35 cellular contexts compared by ENCODE assay signal in genomic region chr1:218502383-218502782, GRCh38.
DNase-seq lines count a peak whose midpoint lies in the region; FAIRE-seq and TF ChIP-seq lines count a peak whose summit lies in the region.
"Had no signal": no experiment of that assay in that cellular context is flagged by ENCODE, and none has a peak within 500 bp of the region (broad histone marks: within the 10 kb centered on the region; RNA-seq: fewer than 3 reads in every experiment).

No MANE protein-coding gene starts in this region.

- H3K27me3 ChIP-seq in OCI-LY3 (ENCODE audit: low read depth, low read length) (no peaks in the 10 kb centered on the region), astrocyte (ENCODE audit: insufficient read depth, low read length) (no peaks in the 10 kb centered on the region), neural cell (ENCODE audit: insufficient read depth, low read depth, low read length) (no peaks in the 10 kb centered on the region), trophoblast cell (ENCODE audit: insufficient read depth, low read length) (no peaks in the 10 kb centered on the region)
- H3K27me3 ChIP-seq: BLaER1; BLaER1 treated with 17β-estradiol and CSF1 and Interleukin-3, amounts not matched to agents 10 nM and 100 nM had no signal

- peak overlapping the region; percentile 32; the same call in 1 of the 2 replicates for H3K9ac ChIP-seq in OCI-LY3 (ENCODE audit: low read length)
- no peak overlapping the region for H3K9ac ChIP-seq in astrocyte (ENCODE audit: low read length)
- H3K9ac ChIP-seq in neural cell (ENCODE audit: low read length), result no peak overlapping the region
- H3K9ac ChIP-seq in trophoblast cell (ENCODE audit: low read length), result no peak overlapping the region
- H3K9ac ChIP-seq: BLaER1; BLaER1 treated with 17β-estradiol and CSF1 and Interleukin-3, amounts not matched to agents 10 nM and 100 nM had no signal

- H3K79me2 ChIP-seq in OCI-LY3 (ENCODE audit: low read length), result no peaks in the 10 kb centered on the region
- no peaks in the 10 kb centered on the region for H3K79me2 ChIP-seq in astrocyte (ENCODE audit: insufficient read depth, low read length)
- H3K79me2 ChIP-seq in neural cell (replicated peaks; ENCODE audit: insufficient read depth, low read length), result no peaks in the 10 kb centered on the region
- H3K79me2 ChIP-seq in trophoblast cell (ENCODE audit: control insufficient read depth, insufficient read depth, low read length, poor library complexity), result no peaks in the 10 kb centered on the region

- H3K4ac ChIP-seq in trophoblast cell (ENCODE audit: low read depth, low read length), result no peak overlapping the region

- H2BK5ac ChIP-seq in trophoblast cell (ENCODE audit: low read depth, low read length, poor library complexity), result no peak overlapping the region

- DNase-seq in astrocyte (ENCODE audit: low read depth) (no peak), NCI-H1417 (lab: John Stamatoyannopoulos, UW) (no peak), NCI-H1417 treated with DMSO at 0.1 percent for 48 hours (lab: John Stamatoyannopoulos, UW) (no peak), trophoblast cell (no peak)
- DNase-seq: 8988T; ACHN; AML-193; BE2C; C1 segment of cervical spinal cord; Caco-2; Calu3; CD4-positive, alpha-beta memory T cell; CD4-positive, alpha-beta T cell; CD4-positive, CD25-positive, alpha-beta regulatory T cell; CD8-positive, alpha-beta memory T cell; CD8-positive, alpha-beta T cell; COR-L47; DMS 273 treated with DMSO at 0.1 percent for 48 hours; DMS153; DMS53; DMS79; DMS79 treated with DMSO at 0.1 percent for 48 hours; DND-41; EL had no signal

- H3K9me3 Mint-ChIP-seq in astrocyte (ENCODE audit: unreplicated experiment), result peaks cover 10% of the 10 kb centered on the region

- no peak overlapping the region for H2AK5ac ChIP-seq in trophoblast cell (ENCODE audit: low read length)

- H3K36me3 Mint-ChIP-seq in astrocyte (ENCODE audit: low read depth, unreplicated experiment), result peaks cover 4% of the 10 kb centered on the region
- H3K36me3 Mint-ChIP-seq: CD14-positive monocyte; CD4-positive, alpha-beta memory T cell; CD4-positive, CD25-positive, alpha-beta regulatory T cell; CD8-positive, alpha-beta memory T cell; CD8-positive, alpha-beta T cell had no signal

- H3K27ac Mint-ChIP-seq in astrocyte (ENCODE audit: unreplicated experiment), result no peak overlapping the region
- H3K27ac Mint-ChIP-seq: B cell; CD14-positive monocyte; CD4-positive, alpha-beta memory T cell; CD4-positive, alpha-beta T cell; CD4-positive, CD25-positive, alpha-beta regulatory T cell; CD8-positive, alpha-beta memory T cell; CD8-positive, alpha-beta T cell had no signal

- H2AFZ ChIP-seq in OCI-LY3 (ENCODE audit: low read depth, low read length), result no peak overlapping the region
- H2AFZ ChIP-seq in astrocyte (ENCODE audit: low read depth, low read length), result no peak overlapping the region
- H2AFZ ChIP-seq in neural cell (ENCODE audit: low read depth, low read length), result no peak overlapping the region
- no peak overlapping the region for H2AFZ ChIP-seq in trophoblast cell (ENCODE audit: insufficient read depth, low read length, poor library complexity)

- H4K8ac ChIP-seq in trophoblast cell (ENCODE audit: low read depth, low read length), result no peak overlapping the region

- H3K23ac ChIP-seq in trophoblast cell (ENCODE audit: low read length), result no peak overlapping the region

- no peak overlapping the region for H3K14ac ChIP-seq in trophoblast cell (ENCODE audit: low read length)

- H3K9me2 ChIP-seq in neural cell (ENCODE audit: insufficient read depth, low read length), result no peaks in the 10 kb centered on the region

- H4K20me1 ChIP-seq in OCI-LY3 (ENCODE audit: insufficient read depth, low read length) (no peaks in the 10 kb centered on the region), astrocyte (ENCODE audit: insufficient read depth, low read length) (no peaks in the 10 kb centered on the region), neural cell (ENCODE audit: insufficient read depth) (no peaks in the 10 kb centered on the region)
- H4K20me1 ChIP-seq: BLaER1; BLaER1 treated with 17β-estradiol and CSF1 and Interleukin-3, amounts not matched to agents 10 nM and 100 nM had no signal

- peaks cover 14% of the 10 kb centered on the region; the same call in 1 of the 2 replicates for H3K9me3 ChIP-seq in OCI-LY3 (ENCODE audit: insufficient read depth, low read length)
- H3K9me3 ChIP-seq in astrocyte (ENCODE audit: insufficient read depth, low read depth, low read length), result peaks cover 2% of the 10 kb centered on the region
- H3K9me3 ChIP-seq in neural cell (ENCODE audit: low read length), result peaks cover 4% of the 10 kb centered on the region
- H3K9me3 ChIP-seq in trophoblast cell (ENCODE audit: insufficient read depth, low read depth, low read length), result peaks cover 1% of the 10 kb centered on the region
- H3K9me3 ChIP-seq: BE2C had no signal

- H3K4me1 ChIP-seq in OCI-LY3 (ENCODE audit: low read length), result peaks cover 50% of the 10 kb centered on the region
- peaks cover 27% of the 10 kb centered on the region for H3K4me1 ChIP-seq in astrocyte (ENCODE audit: insufficient read depth, low read length)
- H3K4me1 ChIP-seq in trophoblast cell (ENCODE audit: control insufficient read depth in 1 of 2, insufficient read depth in 2 of 2, low read length in 2 of 2), result peaks cover 2 to 5% of the 10 kb centered on the region in 2 experiments
- H3K4me1 ChIP-seq: BE2C, BLaER1 had no signal

- H3K36me3 ChIP-seq in OCI-LY3 (replicated peaks; ENCODE audit: low read depth, low read length) (peaks cover 3% of the 10 kb centered on the region), astrocyte (ENCODE audit: insufficient read depth, low read length) (no peaks in the 10 kb centered on the region), neural cell (ENCODE audit: insufficient read depth, low read length) (no peaks in the 10 kb centered on the region), trophoblast cell (ENCODE audit: control insufficient read depth in 1 of 2, insufficient read depth in 2 of 2, low read length in 2 of 2) (peaks cover 0 to under 1% of the 10 kb centered on the region in 2 experiments)
- H3K36me3 ChIP-seq: BE2C; BLaER1; BLaER1 treated with 17β-estradiol and CSF1 and Interleukin-3, amounts not matched to agents 10 nM and 100 nM had no signal

- H3F3A ChIP-seq in neural cell (ENCODE audit: insufficient read depth, low read length, poor library complexity, severe bottlenecking), result no peaks in the 10 kb centered on the region

- TF ChIP-seq EP300 in neural cell (conservative IDR thresholded peaks at IDR 0.05; ENCODE audit: poor library complexity, severe bottlenecking), result peak; percentile 91

- no peak for TF ChIP-seq RAD21 in neural cell (conservative IDR thresholded peaks at IDR 0.05)

- H3K4me3 ChIP-seq in OCI-LY3 (ENCODE audit: low read length) (peak overlapping the region; percentile 7; the same call in 1 of the 2 replicates), astrocyte (ENCODE audit: insufficient read depth, low read depth, low read length) (no peak overlapping the region), neural cell (ENCODE audit: low read length) (no peak overlapping the region), trophoblast cell (ENCODE audit: low read depth, low read length) (no peak overlapping the region)
- H3K4me3 ChIP-seq: A549; BLaER1; BLaER1 treated with 17β-estradiol and CSF1 and Interleukin-3, amounts not matched to agents 10 nM and 100 nM had no signal

- no peaks in the 10 kb centered on the region for H3K27me3 Mint-ChIP-seq in astrocyte (ENCODE audit: low read depth, unreplicated experiment)
- H3K27me3 Mint-ChIP-seq: B cell; CD4-positive, CD25-positive, alpha-beta regulatory T cell had no signal

- H3K79me1 ChIP-seq in trophoblast cell (ENCODE audit: low read length), result peaks cover 10% of the 10 kb centered on the region

- peaks cover 41% of the 10 kb centered on the region for H3K4me1 Mint-ChIP-seq in astrocyte (ENCODE audit: low read depth, unreplicated experiment)
- H3K4me1 Mint-ChIP-seq: CD8-positive, alpha-beta memory T cell had no signal

- no peak overlapping the region for H3K4me3 Mint-ChIP-seq in astrocyte (ENCODE audit: unreplicated experiment)
- H3K4me3 Mint-ChIP-seq: B cell; CD14-positive monocyte; CD4-positive, alpha-beta memory T cell; CD4-positive, alpha-beta T cell; CD8-positive, alpha-beta memory T cell; CD8-positive, alpha-beta T cell had no signal

- H2BK120ac ChIP-seq in trophoblast cell (ENCODE audit: insufficient read depth, low read length, poor library complexity), result no peak overlapping the region

- no peak overlapping the region for H3K18ac ChIP-seq in trophoblast cell (ENCODE audit: low read length)

- TF ChIP-seq CTCF in OCI-LY3 (IDR thresholded peaks at IDR 0.05; ENCODE audit: low read depth, low read length) (no peak), astrocyte (IDR thresholded peaks at IDR 0.05; ENCODE audit: insufficient read depth, low read depth, low read length) (no peak), neural cell (IDR thresholded peaks at IDR 0.05; ENCODE audit: poor library complexity, severe bottlenecking) (no peak)

- H3K27ac ChIP-seq in OCI-LY3 (ENCODE audit: low read length) (peak overlapping the region; percentile 35), astrocyte (ENCODE audit: low read depth, low read length) (no peak overlapping the region), neural cell (ENCODE audit: low read length) (no peak overlapping the region), trophoblast cell (ENCODE audit: low read depth, low read length) (no peak overlapping the region)
- H3K27ac ChIP-seq: 22Rv1; BLaER1; BLaER1 treated with 17β-estradiol and CSF1 and Interleukin-3, amounts not matched to agents 10 nM and 100 nM; C4-2B had no signal

- WGBS in trophoblast cell (ENCODE audit: extremely low coverage, insufficient coverage, insufficient read length), result no CpG with 5 or more reads among the region's 2 CpGs

- H2BK12ac ChIP-seq in trophoblast cell (ENCODE audit: low read length), result no peak overlapping the region

- no peak overlapping the region for H4K12ac ChIP-seq in trophoblast cell (ENCODE audit: low read depth, low read length)

- FAIRE-seq in astrocyte (lab: Jason Lieb, UNC), result peak; percentile 47
- FAIRE-seq: A204.1, D721Med had no signal

- no peak overlapping the region for H4K91ac ChIP-seq in trophoblast cell (ENCODE audit: low read depth, low read length)

- H3K4me2 ChIP-seq in OCI-LY3 (ENCODE audit: low read length) (peak overlapping the region; percentile 74), astrocyte (ENCODE audit: low read length) (no peak overlapping the region), neural cell (ENCODE audit: low read length) (no peak overlapping the region), trophoblast cell (ENCODE audit: low read length) (no peak overlapping the region)
- H3K4me2 ChIP-seq: A549; BLaER1; BLaER1 treated with 17β-estradiol and CSF1 and Interleukin-3, amounts not matched to agents 10 nM and 100 nM had no signal

TF ChIP-seq in neural cell, 6 proteins besides CTCF, POLR2A, EP300 and RAD21:
- TF ChIP-seq POLR2AphosphoS5 (IDR thresholded peaks at IDR 0.05) (peak; percentile 84), EZH2 (IDR thresholded peaks at IDR 0.05; ENCODE audit: borderline replicate concordance, insufficient read depth, low read length, poor library complexity, severe bottlenecking) (no peak)
